In the genomic region with DNA sequence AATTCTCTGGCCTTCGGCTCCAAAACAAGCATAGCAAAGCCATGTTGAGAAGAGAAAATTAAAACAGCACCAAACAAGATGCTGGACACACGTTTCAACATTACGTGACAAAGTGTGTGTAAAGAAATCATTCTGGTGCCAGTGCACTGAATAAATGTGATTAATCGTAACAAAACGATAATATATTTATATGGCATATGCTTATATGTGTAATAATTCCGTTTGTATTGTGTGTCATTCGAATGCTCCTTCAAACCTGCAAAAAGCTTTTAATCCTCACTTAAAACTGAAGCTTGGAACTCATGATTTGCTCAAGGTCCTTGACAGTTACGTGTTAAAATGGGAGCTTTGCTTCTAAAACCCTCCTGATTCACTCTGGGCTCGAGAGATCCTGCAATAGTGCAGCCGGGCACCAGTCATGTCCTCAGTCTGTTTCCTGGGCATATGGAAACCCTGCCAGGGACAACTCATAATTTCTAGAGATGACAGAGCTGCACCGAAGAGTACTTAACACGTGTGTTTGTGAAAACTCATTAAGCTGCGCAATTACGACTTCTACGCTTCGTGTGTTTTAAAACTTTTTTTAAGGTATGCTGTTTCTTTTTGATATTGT, we compare ENCODE assay signal across 8 cellular contexts. TPM values are rescaled to one million over a fixed set of nuclear protein-coding genes. Genes with fewer than 3 reads are reported as not detected.
DNase-seq lines count a peak whose midpoint lies in the region; ATAC-seq and TF ChIP-seq lines count a peak whose summit lies in the region.

No MANE protein-coding gene starts in this region.

- H3K36me3 ChIP-seq in GM06990 (ENCODE audit: control insufficient read depth, insufficient read depth, low read length) (peaks cover 19% of the 10 kb centered on the region), esophagus muscularis mucosa (peaks cover 25 to 36% (median 30%) of the 10 kb centered on the region in 4 donors)

- ATAC-seq in GM21360 (IDR thresholded peaks at IDR 0.05; ENCODE audit: unreplicated experiment) = no peak
- ATAC-seq in GM18873 (IDR thresholded peaks at IDR 0.05; ENCODE audit: low FRiP score, unreplicated experiment) = no peak

- peaks cover 0 to 6% (median 2%) of the 10 kb centered on the region in 4 donors for H3K9me3 ChIP-seq in esophagus muscularis mucosa

- peaks cover 34 to 46% (median 43%) of the 10 kb centered on the region in 4 donors for H3K4me1 ChIP-seq in esophagus muscularis mucosa

- TF ChIP-seq CTCF in GM06990 (IDR thresholded peaks at IDR 0.05; ENCODE audit: insufficient read depth, low read length, poor library complexity, severe bottlenecking) (no peak), esophagus muscularis mucosa (IDR thresholded peaks at IDR 0.05) (no peak)

- intact Hi-C loops in esophagus muscularis mucosa (cut with DNase I) = no loop called here

- H3K27me3 ChIP-seq in GM06990 (replicated peaks; ENCODE audit: control insufficient read depth, insufficient read depth, low read length) = no peaks in the 10 kb centered on the region
- no peaks in the 10 kb centered on the region for H3K27me3 ChIP-seq in esophagus muscularis mucosa

- TF ChIP-seq EP300 in esophagus muscularis mucosa (IDR thresholded peaks at IDR 0.05) = no peak

- no peak for TF ChIP-seq POLR2A in esophagus muscularis mucosa (IDR thresholded peaks at IDR 0.05; ENCODE audit: low read depth)

- DNase-seq in GM06990 (ENCODE audit: extremely low read depth, insufficient read length) = no peak
- DNase-seq in RKO (ENCODE audit: low spot score) = peak; percentile 75
- no peak for DNase-seq in esophagus muscularis mucosa (ENCODE audit: extremely low spot score)
- no peak for DNase-seq in skeletal muscle cell (ENCODE audit: low read depth)
- no peak for DNase-seq in stimulated activated CD4-positive, alpha-beta T cell treated with anti-CD3 and anti-CD28 coated beads, Interleukin-15, amount 100 ng/mL, for 24 hours
- DNase-seq in NCI-H1092 treated with DMSO at 0.1 percent for 48 hours (lab: John Stamatoyannopoulos, UW) = no peak

- WGBS in esophagus muscularis mucosa = 23% methylated on average over 16 of the region's 16 CpGs

- peak overlapping the region; percentile 63 to 95 (median 90) for H3K27ac ChIP-seq in esophagus muscularis mucosa (replicated peaks in 1 of 4)

- peak overlapping the region; percentile 34 for H3K4me3 ChIP-seq in GM06990 (replicated peaks; ENCODE audit: low read depth, low read length)
- peak overlapping the region; percentile 93 to 97 (median 96) for H3K4me3 ChIP-seq in esophagus muscularis mucosa
- H3K4me3 ChIP-seq in skeletal muscle cell (ENCODE audit: low read depth, low read length) = peak overlapping the region; percentile 47

RNA-seq across cellular contexts. Expression of a gene that starts 0.7 kb away (rescaled TPM):
- total RNA-seq in esophagus muscularis mucosa = 10 to 100 TPM; 52.8 to 87.8 (median 69.4) TPM

RNA-seq across cellular contexts. Expression of a gene that starts 30.2 kb away (rescaled TPM):
- 10 to 100 TPM; 36.1 to 74.3 (median 50.3) TPM for total RNA-seq in esophagus muscularis mucosa

RNA-seq across cellular contexts. Expression of a gene that starts 39.9 kb away (rescaled TPM):
- total RNA-seq in esophagus muscularis mucosa = 10 to 100 TPM; 25.2 to 34.3 (median 29.6) TPM

RNA-seq across cellular contexts. Expression of a gene that starts 44.8 kb away (rescaled TPM):
- 1 to 10 TPM; 2.5 to 3.9 (median 2.8) TPM for total RNA-seq in esophagus muscularis mucosa

RNA-seq across cellular contexts. Expression of a gene that starts 59.8 kb away (rescaled TPM):
- total RNA-seq in esophagus muscularis mucosa = not detected

Comparison
In these comparisons a context has a peak if more than half of its experiments do, and no peak if none do; other contexts are left out.
1. H3K4me3 ChIP-seq: peak in every context shown above with its lines; median percentile 96 in esophagus muscularis mucosa; 47 in skeletal muscle cell; 34 in GM06990.